In the genomic region with DNA sequence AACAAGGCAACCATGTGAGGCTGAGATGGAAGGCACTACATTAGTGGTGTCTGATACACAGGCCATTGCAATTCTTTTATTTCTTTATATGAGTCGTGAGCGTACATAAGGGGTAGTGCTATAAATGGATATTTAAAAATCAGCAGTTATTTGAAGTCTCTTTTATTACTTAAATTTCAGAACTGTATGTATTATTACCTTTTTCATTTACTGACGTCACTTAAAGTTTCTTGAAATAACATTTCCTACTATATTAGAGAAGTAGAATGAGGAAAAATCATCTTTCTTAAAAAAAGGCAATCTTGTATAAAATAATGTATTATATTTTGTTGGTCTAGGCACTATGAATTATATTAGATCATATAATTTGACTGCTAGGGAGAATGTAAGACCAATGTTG, we compare ENCODE assay signal across 7 cellular contexts.
"Had no signal": no experiment of that assay in that cellular context is flagged by ENCODE, and none has a peak within 500 bp of the region (broad histone marks: within the 10 kb centered on the region; RNA-seq: fewer than 3 reads in every experiment).

No MANE protein-coding gene starts in this region.

- DNase-seq: GDM1, GF-D8 had no signal

- FAIRE-seq: GM12878, GM12891, GM12892, GM18507, GM19239 had no signal

- ATAC-seq: GM12878 had no signal

- H3K4me3 ChIP-seq: GM12878 had no signal
